8 cellular contexts compared by ENCODE assay signal in genomic region chr16:47460755-47461597, GRCh38. TPM values are rescaled to one million over a fixed set of nuclear protein-coding genes. Genes with fewer than 3 reads are reported as not detected.
DNase-seq lines count a peak whose midpoint lies in the region; ATAC-seq and TF ChIP-seq lines count a peak whose summit lies in the region.

Gene ITFG1, minus strand, starts transcription at chr16:47461063. Its CDS starts 18 bp downstream, at chr16:47461045.
Gene PHKB, plus strand, starts transcription at chr16:47461331. Its CDS starts 20 bp downstream, at chr16:47461351.

- peak within 1 kb of the TSS; percentile 96 for H3K4me3 ChIP-seq in fibroblast of mammary gland (ENCODE audit: control insufficient read depth, low read depth, low read length)

- no peak for TF ChIP-seq CTCF in fibroblast of mammary gland (conservative IDR thresholded peaks at IDR 0.05; ENCODE audit: control insufficient read depth, insufficient read depth, low read depth, low read length)

- intact Hi-C loops in activated T-helper 2 cell treated with anti-CD3 and anti-CD28 coated beads, Interferon-gamma antibody, Interleukin-2, Interleukin-4, amounts not matched to agents 10 μg/mL and 5 μg/mL and 100 μg/mL, durations not matched to agents 14 hours and 24 hours and 36 hours (cut with micrococcal nuclease): loop anchor here (1.0 to 5.0 kb wide), 7 partner anchors 251 to 774 kb away; partner anchors contain the start of genes ABCC12, DNAJA2, NETO2 and ORC6

- H3K9me3 Mint-ChIP-seq in activated T-helper 2 cell treated with anti-CD3 and anti-CD28 coated beads, Interferon-gamma antibody, Interleukin-2, Interleukin-4, amounts not matched to agents 10 μg/mL and 5 μg/mL and 100 μg/mL, durations not matched to agents 14 hours and 24 hours and 36 hours: no peaks in the 10 kb centered on the region
- no peaks in the 10 kb centered on the region for H3K9me3 Mint-ChIP-seq in naive thymus-derived CD8-positive, alpha-beta T cell
- no peaks in the 10 kb centered on the region for H3K9me3 Mint-ChIP-seq in stimulated activated naive B cell treated with anti-CD40 and anti-IgM and Interleukin-4, amounts not matched to agents 10 μg/mL and 1 μg/mL and 100 μg/mL, for 72 hours

- H3K27me3 Mint-ChIP-seq in activated T-helper 2 cell treated with anti-CD3 and anti-CD28 coated beads, Interferon-gamma antibody, Interleukin-2, Interleukin-4, amounts not matched to agents 10 μg/mL and 5 μg/mL and 100 μg/mL, durations not matched to agents 14 hours and 24 hours and 36 hours (ENCODE audit: low read depth): no peaks in the 10 kb centered on the region
- H3K27me3 Mint-ChIP-seq in naive thymus-derived CD8-positive, alpha-beta T cell: no peaks in the 10 kb centered on the region
- H3K27me3 Mint-ChIP-seq in stimulated activated naive B cell treated with anti-CD40 and anti-IgM and Interleukin-4, amounts not matched to agents 10 μg/mL and 1 μg/mL and 100 μg/mL, for 72 hours: no peaks in the 10 kb centered on the region

- peak within 1 kb of the TSS; percentile 98 for H3K4me3 Mint-ChIP-seq in activated T-helper 2 cell treated with anti-CD3 and anti-CD28 coated beads, Interferon-gamma antibody, Interleukin-2, Interleukin-4, amounts not matched to agents 10 μg/mL and 5 μg/mL and 100 μg/mL, durations not matched to agents 14 hours and 24 hours and 36 hours (ENCODE audit: low read depth)
- peak within 1 kb of the TSS; percentile 90 to 99 (median 96) for H3K4me3 Mint-ChIP-seq in naive thymus-derived CD8-positive, alpha-beta T cell
- peak within 1 kb of the TSS; percentile 91 to 99 for H3K4me3 Mint-ChIP-seq in stimulated activated naive B cell treated with anti-CD40 and anti-IgM and Interleukin-4, amounts not matched to agents 10 μg/mL and 1 μg/mL and 100 μg/mL, for 72 hours

- POLR2A ChIA-PET in naive thymus-derived CD8-positive, alpha-beta T cell (lab: Charles Lee): interaction anchor here (0.6 to 1.9 kb wide), 6 partner anchors 11 to 488 kb away, joined by 3 to 11 read pairs (median 6); partner anchors contain the start of gene DNAJA2

- H3K36me3 Mint-ChIP-seq in activated T-helper 2 cell treated with anti-CD3 and anti-CD28 coated beads, Interferon-gamma antibody, Interleukin-2, Interleukin-4, amounts not matched to agents 10 μg/mL and 5 μg/mL and 100 μg/mL, durations not matched to agents 14 hours and 24 hours and 36 hours (ENCODE audit: low read depth): peaks cover 30% of the 10 kb centered on the region
- peaks cover 0 to 35% (median 11%) of the 10 kb centered on the region in 3 donors for H3K36me3 Mint-ChIP-seq in naive thymus-derived CD8-positive, alpha-beta T cell
- H3K36me3 Mint-ChIP-seq in stimulated activated naive B cell treated with anti-CD40 and anti-IgM and Interleukin-4, amounts not matched to agents 10 μg/mL and 1 μg/mL and 100 μg/mL, for 72 hours: peaks cover 45 to 47% of the 10 kb centered on the region in 2 donors

- H3K4me1 Mint-ChIP-seq in activated T-helper 2 cell treated with anti-CD3 and anti-CD28 coated beads, Interferon-gamma antibody, Interleukin-2, Interleukin-4, amounts not matched to agents 10 μg/mL and 5 μg/mL and 100 μg/mL, durations not matched to agents 14 hours and 24 hours and 36 hours (ENCODE audit: low read depth): peaks cover 36% of the 10 kb centered on the region
- H3K4me1 Mint-ChIP-seq in naive thymus-derived CD8-positive, alpha-beta T cell: peaks cover 30 to 75% (median 68%) of the 10 kb centered on the region in 4 donors
- peaks cover 30 to 76% of the 10 kb centered on the region in 2 donors for H3K4me1 Mint-ChIP-seq in stimulated activated naive B cell treated with anti-CD40 and anti-IgM and Interleukin-4, amounts not matched to agents 10 μg/mL and 1 μg/mL and 100 μg/mL, for 72 hours

- ATAC-seq in GM21737 (IDR thresholded peaks at IDR 0.05; ENCODE audit: unreplicated experiment): peak; percentile 74
- ATAC-seq in naive thymus-derived CD8-positive, alpha-beta T cell: peak; percentile 94 to 97
- ATAC-seq in stimulated activated naive B cell treated with anti-CD40 and anti-IgM and Interleukin-4, amounts not matched to agents 10 μg/mL and 1 μg/mL and 100 μg/mL, for 72 hours (replicated peaks): peak; percentile 85 to 88

- H3K27ac Mint-ChIP-seq in activated T-helper 2 cell treated with anti-CD3 and anti-CD28 coated beads, Interferon-gamma antibody, Interleukin-2, Interleukin-4, amounts not matched to agents 10 μg/mL and 5 μg/mL and 100 μg/mL, durations not matched to agents 14 hours and 24 hours and 36 hours: peak within 1 kb of the TSS; percentile 94
- H3K27ac Mint-ChIP-seq in naive thymus-derived CD8-positive, alpha-beta T cell: peak within 1 kb of the TSS; percentile 93 to 99 (median 97)
- peak within 1 kb of the TSS; percentile 98 for H3K27ac Mint-ChIP-seq in stimulated activated naive B cell treated with anti-CD40 and anti-IgM and Interleukin-4, amounts not matched to agents 10 μg/mL and 1 μg/mL and 100 μg/mL, for 72 hours

- DNase-seq in Daoy (ENCODE audit: low read depth) (peak; percentile 95), KG1 (lab: John Stamatoyannopoulos, UW) (peak; percentile 86), RPMI8226 (peak; percentile 97), fibroblast of mammary gland (ENCODE audit: low read depth) (peak; percentile 89)
- DNase-seq in activated T-helper 2 cell treated with anti-CD3 and anti-CD28 coated beads, Interferon-gamma antibody, Interleukin-2, Interleukin-4, amounts not matched to agents 10 μg/mL and 5 μg/mL and 100 μg/mL, durations not matched to agents 14 hours and 24 hours and 36 hours (ENCODE audit: low spot score): peak; percentile 95
- DNase-seq in naive thymus-derived CD8-positive, alpha-beta T cell: peak; percentile 92 to 97 (median 96)
- peak; percentile 95 for DNase-seq in stimulated activated naive B cell treated with anti-CD40 and anti-IgM and Interleukin-4, amounts not matched to agents 10 μg/mL and 1 μg/mL and 100 μg/mL, for 72 hours

RNA-seq across cellular contexts. Expression of gene ITFG1, which starts in this region (rescaled TPM):
- 28.8 and 34.5 TPM in 2 replicates for total RNA-seq in Daoy (2014; rRNA removed; shearing (Covaris generic))
- 23.9 and 28.7 TPM in 2 replicates for total RNA-seq in activated T-helper 2 cell treated with anti-CD3 and anti-CD28 coated beads, Interferon-gamma antibody, Interleukin-2, Interleukin-4, amounts not matched to agents 10 μg/mL and 5 μg/mL and 100 μg/mL, durations not matched to agents 14 hours and 24 hours and 36 hours
- total RNA-seq in naive thymus-derived CD8-positive, alpha-beta T cell: 10 to 100 TPM; 19.4 to 23.1 TPM
- polyA plus RNA-seq in naive thymus-derived CD8-positive, alpha-beta T cell: 10 to 100 TPM; 16.9 to 18.9 (median 18.3) TPM

RNA-seq across cellular contexts. Expression of gene PHKB, which starts in this region (rescaled TPM):
- 22.5 and 23.5 TPM in 2 replicates for total RNA-seq in Daoy (2014; rRNA removed; shearing (Covaris generic))
- 29.7 and 34.6 TPM in 2 replicates for total RNA-seq in activated T-helper 2 cell treated with anti-CD3 and anti-CD28 coated beads, Interferon-gamma antibody, Interleukin-2, Interleukin-4, amounts not matched to agents 10 μg/mL and 5 μg/mL and 100 μg/mL, durations not matched to agents 14 hours and 24 hours and 36 hours
- total RNA-seq in naive thymus-derived CD8-positive, alpha-beta T cell: 10 to 100 TPM; 45.0 to 48.6 TPM
- polyA plus RNA-seq in naive thymus-derived CD8-positive, alpha-beta T cell: 10 to 100 TPM; 25.1 to 34.2 (median 25.4) TPM

Comparison
In these comparisons a context has a peak if more than half of its experiments do, and no peak if none do; other contexts are left out.
1. Peak in every context shown above with its lines: DNase-seq, ATAC-seq and H3K4me3 ChIP-seq.